ENCODE assay signal across 17 cellular contexts in the genomic region with DNA sequence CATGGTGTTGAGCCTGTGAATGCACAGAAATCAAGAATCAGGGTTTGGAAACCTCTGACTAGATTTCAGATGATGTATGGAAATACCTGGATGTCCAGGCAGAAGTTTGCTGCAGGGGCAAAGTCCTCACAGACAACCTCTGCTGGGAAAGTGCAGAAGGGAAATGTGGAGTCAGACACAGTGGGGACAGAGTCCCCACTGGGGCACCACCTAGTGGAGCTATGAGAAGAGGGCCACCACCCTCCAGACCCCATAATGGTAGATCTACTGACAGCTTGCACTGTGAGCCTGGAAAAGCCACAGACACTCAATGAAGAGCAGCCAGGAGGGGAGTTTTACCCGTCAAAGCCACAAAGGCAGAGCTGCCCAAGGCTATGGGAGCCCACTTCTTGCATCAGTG.
"Had no signal": no experiment of that assay in that cellular context is flagged by ENCODE, and none has a peak within 500 bp of the region (broad histone marks: within the 10 kb centered on the region; RNA-seq: fewer than 3 reads in every experiment).

No MANE protein-coding gene starts in this region.

- H3K27me3 ChIP-seq: esophagus muscularis mucosa, neutrophil, thyroid gland, uterus had no signal

- DNase-seq: activated CD4-positive, alpha-beta memory T cell treated with anti-CD3 and anti-CD28 coated beads, Interleukin-2, amount 10 ng/mL, durations not matched to agents 7 days and 5 days; activated CD4-positive, alpha-beta T cell treated with anti-CD3 and anti-CD28 coated beads for 4 hours; activated CD8-positive, alpha-beta memory T cell treated with anti-CD3 and anti-CD28 coated beads, Interleukin-2, amount 50 U/mL, for 4 hours; activated gamma-delta T cell; activated T-cell treated with anti-CD3 and anti-CD28 coated beads, Interleukin-2, amount 50 U/mL, for 48 hours; caudate nucleus; hippocampal formation; kidney; mesenchymal stem cell; natural killer cell; stimulated activated CD4-positive, alpha-beta T cell treated with anti-CD3 and anti-CD28 coated beads, Interleukin-2, amount 100 ng/mL, for 48 hours; stimulated activated naive B cell treated with anti-CD40 and anti-IgM and Interleukin-4, amounts not matched to agents 10 μg/mL and 1 μg/mL and 100 μg/mL, for 72 hours; thyroid gland; uterus had no signal

- H3K4me3 ChIP-seq: esophagus muscularis mucosa, thyroid gland, uterus had no signal

- H3K27ac ChIP-seq: esophagus muscularis mucosa, neutrophil, thyroid gland, uterus had no signal

- H3K9me3 ChIP-seq: esophagus muscularis mucosa, neutrophil, thyroid gland, uterus had no signal

- FAIRE-seq: colon, kidney had no signal

- H3K36me3 ChIP-seq: esophagus muscularis mucosa, neutrophil, thyroid gland, uterus had no signal

- H3K4me1 ChIP-seq: esophagus muscularis mucosa, uterus had no signal
